In genomic region chr6:39078695-39079094, GRCh38 we compare ENCODE assay signal across 14 cellular contexts. TPM values are rescaled to one million over a fixed set of nuclear protein-coding genes. Genes with fewer than 3 reads are reported as not detected.
A peak's percentile ranks its signal among the peaks of the same experiment; 100 is the strongest.
DNase-seq lines count a peak whose midpoint lies in the region; ATAC-seq and TF ChIP-seq lines count a peak whose summit lies in the region.
"Had no signal": no experiment of that assay in that cellular context is flagged by ENCODE, and none has a peak within 500 bp of the region (broad histone marks: within the 10 kb centered on the region; RNA-seq: fewer than 3 reads in every experiment).

No MANE protein-coding gene starts in this region.

- no peaks in the 10 kb centered on the region for H3K36me3 Mint-ChIP-seq in activated CD8-positive, alpha-beta memory T cell treated with anti-CD3 and anti-CD28 coated beads, Interleukin-2, amount 10 ng/mL, durations not matched to agents 7 days and 5 days
- H3K36me3 Mint-ChIP-seq in natural killer cell, result no peaks in the 10 kb centered on the region
- H3K36me3 Mint-ChIP-seq: CD4-positive, CD25-positive, alpha-beta regulatory T cell had no signal

- no peak overlapping the region for H3K27ac Mint-ChIP-seq in activated CD8-positive, alpha-beta memory T cell treated with anti-CD3 and anti-CD28 coated beads, Interleukin-2, amount 10 ng/mL, durations not matched to agents 7 days and 5 days
- no peak overlapping the region for H3K27ac Mint-ChIP-seq in natural killer cell
- H3K27ac Mint-ChIP-seq: CD4-positive, CD25-positive, alpha-beta regulatory T cell had no signal

- peak; percentile 44 for DNase-seq in activated CD8-positive, alpha-beta memory T cell treated with anti-CD3 and anti-CD28 coated beads, Interleukin-2, amount 50 U/mL, for 48 hours
- DNase-seq in activated CD8-positive, alpha-beta memory T cell treated with anti-CD3 and anti-CD28 coated beads, Interleukin-2, amount 10 ng/mL, durations not matched to agents 7 days and 5 days, result no peak
- peak; percentile 32 for DNase-seq in ecto neural progenitor cell (ENCODE audit: low spot score)
- peak; percentile 6 for DNase-seq in natural killer cell
- no peak for DNase-seq in kidney tubule cell (ENCODE audit: low spot score)
- no peak for DNase-seq in NCI-H1092 (lab: John Stamatoyannopoulos, UW)
- DNase-seq: 8988T; CD4-positive, CD25-positive, alpha-beta regulatory T cell; DMS53; GF-D8; GM23248; IMR-90 had no signal

- no peaks in the 10 kb centered on the region for H3K9me3 Mint-ChIP-seq in activated CD8-positive, alpha-beta memory T cell treated with anti-CD3 and anti-CD28 coated beads, Interleukin-2, amount 10 ng/mL, durations not matched to agents 7 days and 5 days (ENCODE audit: low read depth)
- no peaks in the 10 kb centered on the region for H3K9me3 Mint-ChIP-seq in natural killer cell
- H3K9me3 Mint-ChIP-seq: CD4-positive, CD25-positive, alpha-beta regulatory T cell had no signal

- TF ChIP-seq CTCF in natural killer cell (IDR thresholded peaks at IDR 0.05), result no peak

- peaks cover 17% of the 10 kb centered on the region for H3K4me1 Mint-ChIP-seq in activated CD8-positive, alpha-beta memory T cell treated with anti-CD3 and anti-CD28 coated beads, Interleukin-2, amount 10 ng/mL, durations not matched to agents 7 days and 5 days
- H3K4me1 Mint-ChIP-seq in natural killer cell, result no peaks in the 10 kb centered on the region
- H3K4me1 Mint-ChIP-seq: CD4-positive, CD25-positive, alpha-beta regulatory T cell had no signal

- intact Hi-C loops in natural killer cell (cut with micrococcal nuclease), result no loop called here

- CTCF ChIA-PET in activated CD8-positive, alpha-beta memory T cell treated with anti-CD3 and anti-CD28 coated beads, Interleukin-2, amount 10 ng/mL, durations not matched to agents 7 days and 5 days (lab: Charles Lee), result interaction anchor here (1.2 to 1.6 kb wide), 2 partner anchors 87 to 231 kb away, joined by 3 to 5 read pairs; no protein-coding TSS in a partner anchor

- H3K27me3 Mint-ChIP-seq in activated CD8-positive, alpha-beta memory T cell treated with anti-CD3 and anti-CD28 coated beads, Interleukin-2, amount 10 ng/mL, durations not matched to agents 7 days and 5 days, result peaks cover 5% of the 10 kb centered on the region
- no peaks in the 10 kb centered on the region for H3K27me3 Mint-ChIP-seq in natural killer cell (ENCODE audit: low read depth in 2 of 2)

- H3K4me3 Mint-ChIP-seq in activated CD8-positive, alpha-beta memory T cell treated with anti-CD3 and anti-CD28 coated beads, Interleukin-2, amount 10 ng/mL, durations not matched to agents 7 days and 5 days, result no peak overlapping the region
- no peak overlapping the region for H3K4me3 Mint-ChIP-seq in natural killer cell
- H3K4me3 Mint-ChIP-seq: CD4-positive, CD25-positive, alpha-beta regulatory T cell had no signal

- no peak for ATAC-seq in activated CD8-positive, alpha-beta memory T cell treated with anti-CD3 and anti-CD28 coated beads, Interleukin-2, amount 10 ng/mL, durations not matched to agents 7 days and 5 days
- ATAC-seq in natural killer cell (no peak), GM21390 (IDR thresholded peaks at IDR 0.05; ENCODE audit: unreplicated experiment) (no peak)

RNA-seq across cellular contexts. Expression of gene GLP1R, which starts 30.1 kb away (rescaled TPM):
- total RNA-seq in activated CD8-positive, alpha-beta memory T cell treated with anti-CD3 and anti-CD28 coated beads, Interleukin-2, amount 10 ng/mL, durations not matched to agents 7 days and 5 days, result not detected
- total RNA-seq in natural killer cell, result 1 to 10 TPM; 2.2 to 6.5 (median 3.0) TPM
- total RNA-seq: CD4-positive, CD25-positive, alpha-beta regulatory T cell; GM23248; HT-29; IMR-90 had no signal

RNA-seq across cellular contexts. Expression of gene SAYSD1, which starts 36.3 kb away (rescaled TPM):
- total RNA-seq in activated CD8-positive, alpha-beta memory T cell treated with anti-CD3 and anti-CD28 coated beads, Interleukin-2, amount 10 ng/mL, durations not matched to agents 7 days and 5 days, result 10 to 100 TPM in 1 of 2 experiments, 1 to 10 TPM in 1; 9.1 to 11.4 TPM
- total RNA-seq in natural killer cell, result 10 to 100 TPM; 11.3 to 13.1 (median 11.5) TPM

Comparison
In these comparisons a context has a peak if more than half of its experiments do, and no peak if none do; other contexts are left out.
1. DNase-seq: peak in activated CD8-positive, alpha-beta memory T cell treated with anti-CD3 and anti-CD28 coated beads, Interleukin-2, amount 50 U/mL, for 48 hours (single experiment), ecto neural progenitor cell (single experiment) and natural killer cell (single experiment); none in activated CD8-positive, alpha-beta memory T cell treated with anti-CD3 and anti-CD28 coated beads, Interleukin-2, amount 10 ng/mL, durations not matched to agents 7 days and 5 days (single experiment), kidney tubule cell (single experiment) and NCI-H1092 (single experiment).